ENCODE assay signal across 9 cellular contexts in genomic region chr15:52428297-52428696, GRCh38.
"Had no signal": no experiment of that assay in that cellular context is flagged by ENCODE, and none has a peak within 500 bp of the region (broad histone marks: within the 10 kb centered on the region; RNA-seq: fewer than 3 reads in every experiment).

No MANE protein-coding gene starts in this region.

- H3K9me3 ChIP-seq: esophagus squamous epithelium, ovary, tibial nerve had no signal

- H3K27ac ChIP-seq: esophagus squamous epithelium, tibial nerve had no signal

- H3K4me3 ChIP-seq: cardiac muscle cell, esophagus squamous epithelium, ovary, tibial nerve had no signal

- H3K36me3 ChIP-seq: cardiac muscle cell, ovary had no signal

- DNase-seq: activated gamma-delta T cell; activated naive CD8-positive, alpha-beta T cell treated with anti-CD3 and anti-CD28 coated beads for 36 hours; activated T-cell treated with anti-CD3 and anti-CD28 coated beads, Interleukin-2, amount 50 U/mL, for 24 hours; esophagus squamous epithelium; stimulated activated naive B cell treated with anti-CD40 and anti-IgM and Interleukin-4, amounts not matched to agents 10 μg/mL and 1 μg/mL and 100 μg/mL, for 72 hours; SW 1271 had no signal

- H3K27me3 ChIP-seq: cardiac muscle cell, esophagus squamous epithelium, ovary, tibial nerve had no signal

- ATAC-seq: stimulated activated naive B cell treated with anti-CD40 and anti-IgM and Interleukin-4, amounts not matched to agents 10 μg/mL and 1 μg/mL and 100 μg/mL, for 72 hours had no signal
